ENCODE assay signal across 8 cellular contexts in genomic region chr6:157990321-157991066, GRCh38. TPM values are rescaled to one million over a fixed set of nuclear protein-coding genes. Genes with fewer than 3 reads are reported as not detected.
DNase-seq lines count a peak whose midpoint lies in the region; ATAC-seq and TF ChIP-seq lines count a peak whose summit lies in the region.

No MANE protein-coding gene starts in this region.

- H3K27me3 Mint-ChIP-seq in MCF 10A (ENCODE audit: insufficient read depth, unreplicated experiment): no peaks in the 10 kb centered on the region
- no peaks in the 10 kb centered on the region for H3K27me3 Mint-ChIP-seq in WTC11 (ENCODE audit: low read depth)

- no peaks in the 10 kb centered on the region for H3K36me3 ChIP-seq in breast epithelium
- no peaks in the 10 kb centered on the region for H3K36me3 ChIP-seq in right atrium auricular region
- no peaks in the 10 kb centered on the region for H3K36me3 ChIP-seq in thymus (ENCODE audit: control insufficient read depth, insufficient read depth)

- H3K27me3 ChIP-seq in breast epithelium (no peaks in the 10 kb centered on the region), right atrium auricular region (no peaks in the 10 kb centered on the region), thymus (ENCODE audit: control insufficient read depth, insufficient read depth) (no peaks in the 10 kb centered on the region)

- H3K4me1 ChIP-seq in breast epithelium: peaks cover 0 to 20% of the 10 kb centered on the region in 2 donors
- H3K4me1 ChIP-seq in right atrium auricular region: peaks cover 0 to 17% of the 10 kb centered on the region in 2 donors
- peaks cover 19% of the 10 kb centered on the region for H3K4me1 ChIP-seq in thymus (ENCODE audit: control insufficient read depth, insufficient read depth, low read length)

- WGBS in thymus: 50% methylated on average over 15 of the region's 15 CpGs

- intact Hi-C loops in breast epithelium (cut with DNase I; ENCODE audit: low total_unique reads): no loop called here
- intact Hi-C loops in MCF 10A (cut with micrococcal nuclease): no loop called here

- ATAC-seq in WTC11: no peak
- ATAC-seq in HG03139 (IDR thresholded peaks at IDR 0.05; ENCODE audit: unreplicated experiment): no peak

- DNase-seq in breast epithelium (ENCODE audit: low spot score in 2 of 2) (no peak), MCF 10A (ENCODE audit: unreplicated experiment) (no peak), WTC11 (ENCODE audit: low spot score) (no peak), right atrium auricular region (ENCODE audit: low spot score) (no peak), AML-193 (lab: John Stamatoyannopoulos, UW) (no peak), MV-4-11 (lab: John Stamatoyannopoulos, UW) (no peak)

- H3K27ac ChIP-seq in breast epithelium (peak overlapping the region; percentile 62 to 73), right atrium auricular region (peak overlapping the region; percentile 63 to 67), thymus (ENCODE audit: low read depth) (peak overlapping the region; percentile 64)

- POLR2A ChIA-PET in MCF 10A (lab: Yijun Ruan, JAX): no interaction called here
- POLR2A ChIA-PET in WTC11 (lab: Charles Lee): no interaction called here

- H3K4me1 Mint-ChIP-seq in MCF 10A (ENCODE audit: insufficient read depth, unreplicated experiment) (peaks cover 18% of the 10 kb centered on the region), WTC11 (peaks cover 57% of the 10 kb centered on the region)

- no peaks in the 10 kb centered on the region for H3K9me3 Mint-ChIP-seq in MCF 10A (ENCODE audit: unreplicated experiment)
- peaks cover 6% of the 10 kb centered on the region for H3K9me3 Mint-ChIP-seq in WTC11

- no peak for TF ChIP-seq POLR2A in breast epithelium (IDR thresholded peaks at IDR 0.05)

- H3K36me3 Mint-ChIP-seq in MCF 10A (ENCODE audit: insufficient read depth, unreplicated experiment): no peaks in the 10 kb centered on the region
- H3K36me3 Mint-ChIP-seq in WTC11: 0 out of 2 replicates have a peak, but pooled peaks cover 6% of the 10 kb centered on the region

- peak overlapping the region in 1 of 3 donors; percentile 6 for H3K4me3 ChIP-seq in breast epithelium
- no peak overlapping the region for H3K4me3 ChIP-seq in right atrium auricular region
- no peak overlapping the region for H3K4me3 ChIP-seq in thymus (ENCODE audit: low read length)

- no peak overlapping the region for H3K4me3 Mint-ChIP-seq in MCF 10A (ENCODE audit: unreplicated experiment)
- H3K4me3 Mint-ChIP-seq in WTC11: no peak overlapping the region

- H3K9me3 ChIP-seq in breast epithelium (no peaks in the 10 kb centered on the region), right atrium auricular region (no peaks in the 10 kb centered on the region), thymus (ENCODE audit: control insufficient read depth) (no peaks in the 10 kb centered on the region)

- BruUV-seq in MCF 10A (replicated peaks; lab: Mats Ljungman, UMichigan): no TSS peak

- H3K27ac Mint-ChIP-seq in MCF 10A (ENCODE audit: low read depth, unreplicated experiment) (no peak overlapping the region), WTC11 (0 out of 2 replicates have a peak overlapping the region, but pooled peaks have one; percentile 50)

- CTCF ChIA-PET in MCF 10A (lab: Yijun Ruan, JAX): interaction anchor here (0.6 kb wide), 3 partner anchors 41 to 228 kb away, joined by 3 to 6 read pairs (median 4); no protein-coding TSS in a partner anchor
- CTCF ChIA-PET in WTC11 (lab: Charles Lee): interaction anchor here (1.3 to 1.5 kb wide), 2 partner anchors 35 to 82 kb away, joined by 5 to 6 read pairs; no protein-coding TSS in a partner anchor

- TF ChIP-seq CTCF in breast epithelium (IDR thresholded peaks at IDR 0.05): no peak
- no peak for TF ChIP-seq CTCF in MCF 10A (IDR thresholded peaks at IDR 0.05; ENCODE audit: unreplicated experiment)
- TF ChIP-seq CTCF in WTC11 (IDR thresholded peaks at IDR 0.05): no peak
- no peak for TF ChIP-seq CTCF in right atrium auricular region (IDR thresholded peaks at IDR 0.05)

TF ChIP-seq in WTC11, 78 proteins besides CTCF, POLR2A, EP300 and RAD21 (continues in another document):
- TF ChIP-seq ZNF532 (CRISPR knock-in tag; IDR thresholded peaks at IDR 0.05; ENCODE audit: borderline replicate concordance) (no peak), AR (CRISPR knock-in tag; IDR thresholded peaks at IDR 0.05) (no peak), ZNF263 (CRISPR knock-in tag; IDR thresholded peaks at IDR 0.05; ENCODE audit: low read depth) (no peak), NR3C1 (CRISPR knock-in tag; conservative IDR thresholded peaks at IDR 0.05; ENCODE audit: low read depth) (no peak), CREM (CRISPR knock-in tag; IDR thresholded peaks at IDR 0.05) (no peak), ZNF138 (CRISPR knock-in tag; conservative IDR thresholded peaks at IDR 0.05) (no peak), NR1H2 (CRISPR knock-in tag; IDR thresholded peaks at IDR 0.05) (no peak), E2F1 (CRISPR knock-in tag; IDR thresholded peaks at IDR 0.05) (no peak), FOXK1 (CRISPR knock-in tag; IDR thresholded peaks at IDR 0.05) (no peak), JUN (CRISPR knock-in tag; IDR thresholded peaks at IDR 0.05) (no peak)

RNA-seq across cellular contexts. Expression of gene SYNJ2, which starts 8.8 kb away (rescaled TPM):
- total RNA-seq in breast epithelium (10 to 100 TPM in 2 of 3 donors, 1 to 10 TPM in 1; 3.0 to 20.2 (median 15.7) TPM), MCF 10A (2022) (8.9 and 10.3 TPM in 2 replicates), WTC11 (2021) (11.8 to 15.3 TPM (median 12.4 TPM) in 3 replicates), right atrium auricular region (10 to 100 TPM; 10.1 to 20.0 TPM)
- 8.2 TPM for polyA plus RNA-seq in thymus
